3 cellular contexts compared by ENCODE assay signal in genomic region chr16:1777375-1778199, GRCh38.
TF ChIP-seq lines count a peak whose summit lies in the region.

No MANE protein-coding gene starts in this region.

TF ChIP-seq in SK-N-SH, 30 proteins besides CTCF, POLR2A, EP300 and RAD21:
- TF ChIP-seq JUND (IDR thresholded peaks at IDR 0.05) (0 out of 2 replicates have a peak, but pooled peaks have one; percentile 3), PBX3 (IDR thresholded peaks at IDR 0.05) (peak; percentile 2; the same call in 1 of the 2 replicates), GABPA (IDR thresholded peaks at IDR 0.05; ENCODE audit: low read depth) (no peak)

TF ChIP-seq in SK-N-SH treated with all-trans-retinoic acid at 6 μM for 48 hours, 23 proteins besides CTCF, POLR2A, EP300 and RAD21:
- no peak for TF ChIP-seq PATZ1 (CRISPR knock-in tag; IDR thresholded peaks at IDR 0.05; ENCODE audit: borderline replicate concordance)
- TF ChIP-seq TOX (CRISPR knock-in tag; IDR thresholded peaks at IDR 0.05; ENCODE audit: borderline replicate concordance): no peak
- TF ChIP-seq SNAI2 (CRISPR knock-in tag; IDR thresholded peaks at IDR 0.05): no peak
- TF ChIP-seq GLIS3 (CRISPR knock-in tag; IDR thresholded peaks at IDR 0.05): no peak
- no peak for TF ChIP-seq ARNTL (CRISPR knock-in tag; IDR thresholded peaks at IDR 0.05; ENCODE audit: borderline replicate concordance, low read depth)
- TF ChIP-seq RARB (CRISPR knock-in tag; IDR thresholded peaks at IDR 0.05): no peak
- TF ChIP-seq ZFP3 (CRISPR knock-in tag; IDR thresholded peaks at IDR 0.05): no peak
- TF ChIP-seq CSRNP3 (CRISPR knock-in tag; IDR thresholded peaks at IDR 0.05): no peak

TF ChIP-seq in endothelial cell of umbilical vein, 7 proteins besides CTCF, POLR2A, EP300 and RAD21:
- peak; percentile 30 for TF ChIP-seq POLR2AphosphoS5 (IDR thresholded peaks at IDR 0.05; ENCODE audit: insufficient read depth, low read depth, low read length)
- no peak for TF ChIP-seq JUN (IDR thresholded peaks at IDR 0.05; ENCODE audit: borderline replicate concordance, insufficient read depth, insufficient read length, low read depth)
- no peak for TF ChIP-seq EZH2 (IDR thresholded peaks at IDR 0.05; ENCODE audit: borderline replicate concordance, low read depth, low read length, severe bottlenecking)
- no peak for TF ChIP-seq GATA2 (IDR thresholded peaks at IDR 0.05; ENCODE audit: insufficient read depth, insufficient read length, low read depth, low read length)
- no peak for TF ChIP-seq MAX (IDR thresholded peaks at IDR 0.05; ENCODE audit: insufficient read depth, insufficient read length)
- no peak for TF ChIP-seq FOS (IDR thresholded peaks at IDR 0.05; ENCODE audit: borderline replicate concordance, insufficient read depth, low read length)
- TF ChIP-seq MYC (IDR thresholded peaks at IDR 0.05; ENCODE audit: low read depth, low read length): no peak
